Comparison of ENCODE assay signal across 8 cellular contexts in genomic region chr1:44674113-44675000, GRCh38. TPM values are rescaled to one million over a fixed set of nuclear protein-coding genes. Genes with fewer than 3 reads are reported as not detected.
DNase-seq lines count a peak whose midpoint lies in the region; ATAC-seq, FAIRE-seq and TF ChIP-seq lines count a peak whose summit lies in the region.

ARMH1 (plus strand) TSS chr1:44674714; CDS start chr1:44689698, 14,984 bp downstream.
TMEM53 (minus strand) TSS chr1:44674481; CDS start chr1:44674391, 90 bp downstream.

- 0 out of 5 replicates have a peak, but pooled peaks cover 0 to under 1% of the 10 kb centered on the region in 2 experiments for H3K36me3 ChIP-seq in HepG2 (replicated peaks in 1 of 2; ENCODE audit: control insufficient read depth in 1 of 2, insufficient read depth in 2 of 2, low read length in 2 of 2)

- peak within 1 kb of the TSS; percentile 64 to 76 (median 67) for H3K4me3 ChIP-seq in HepG2 (replicated peaks in 1 of 3; ENCODE audit: insufficient read depth in 1 of 3, low read depth in 2 of 3, low read length in 3 of 3)

- H3K27ac ChIP-seq in HepG2 (ENCODE audit: extremely low read length, insufficient read depth, low read length): peak within 1 kb of the TSS; percentile 93

- no peak within 1 kb of the TSS for H2AFZ ChIP-seq in HepG2 (ENCODE audit: low read length)

- peak within 1 kb of the TSS in 4 of 7 donors; percentile 91 to 96 (median 94) for H3K27ac Mint-ChIP-seq in CD14-positive monocyte

- intact Hi-C loops in CD14-positive monocyte (cut with micrococcal nuclease): loop anchor here in 1 of 2 donors (5.0 to 10.0 kb wide), 2 partner anchors 42 to 50 kb away; no protein-coding TSS in a partner anchor
- intact Hi-C loops in HepG2 (cut with micrococcal nuclease; ENCODE audit: unreplicated experiment): loop anchor here (1.0 kb wide), 1 partner anchor 19 kb away; no protein-coding TSS in a partner anchor

- TF ChIP-seq RAD21 in HepG2 (CRISPR knock-in tag; IDR thresholded peaks at IDR 0.05): peak; percentile 47; the same call in 1 of the 2 replicates

- H3K36me3 Mint-ChIP-seq in CD14-positive monocyte: peaks cover 8 to 16% of the 10 kb centered on the region in 2 donors

- no peaks in the 10 kb centered on the region for H3K9me3 ChIP-seq in HepG2 (ENCODE audit: low read length)

- H3K9ac ChIP-seq in HepG2 (ENCODE audit: insufficient read depth, low read depth, low read length): peak within 1 kb of the TSS; percentile 87

- TF ChIP-seq EP300 in HepG2 (IDR thresholded peaks at IDR 0.05; ENCODE audit: low read depth in 2 of 2, low read length in 2 of 2) (peak in 1 of 2 experiments; percentile 18; a peak in 2 of 4 replicates), HepG2 (CRISPR knock-in tag; IDR thresholded peaks at IDR 0.05; ENCODE audit: borderline replicate concordance) (no peak)

- 2% methylated on average over 24 of the region's 56 CpGs for WGBS in HepG2 (ENCODE audit: low lambda C conversion rate)

- FAIRE-seq in HepG2 (lab: Jason Lieb, UNC): peak; percentile 95

- peak; percentile 70 to 91 for TF ChIP-seq POLR2A in HepG2 (IDR thresholded peaks at IDR 0.05; ENCODE audit: insufficient read depth in 1 of 2, low read depth in 2 of 2, low read length in 2 of 2)

- peaks cover 3% of the 10 kb centered on the region for H3K79me2 ChIP-seq in HepG2 (ENCODE audit: insufficient read depth, low read length)

- no peaks in the 10 kb centered on the region for H3K9me3 Mint-ChIP-seq in CD14-positive monocyte

- H3K4me3 Mint-ChIP-seq in CD14-positive monocyte: peak within 1 kb of the TSS; percentile 84 to 91

- ATAC-seq in GM19372 (IDR thresholded peaks at IDR 0.05; ENCODE audit: low read depth, unreplicated experiment): peak; percentile 89
- ATAC-seq in HG03521 (IDR thresholded peaks at IDR 0.05; ENCODE audit: unreplicated experiment): peak; percentile 84
- peak; percentile 93 for ATAC-seq in HepG2

- peaks cover 43% of the 10 kb centered on the region for H3K4me1 Mint-ChIP-seq in CD14-positive monocyte

- H3K4me2 ChIP-seq in HepG2 (ENCODE audit: low read depth, low read length): peak within 1 kb of the TSS; percentile 95

- TF ChIP-seq CTCF in CD14-positive monocyte (IDR thresholded peaks at IDR 0.05) (no peak), HepG2 (CRISPR knock-in tag; IDR thresholded peaks at IDR 0.05) (peak; percentile 32; the same call in 1 of the 2 replicates)

- H3K4me1 ChIP-seq in HepG2 (ENCODE audit: insufficient read depth, low read length): peaks cover 65% of the 10 kb centered on the region

- H4K20me1 ChIP-seq in HepG2 (ENCODE audit: insufficient read depth, low read length): no peaks in the 10 kb centered on the region

- POLR2A ChIA-PET in HepG2 (lab: Yijun Ruan, JAX): interaction anchor here (0.6 to 3.5 kb wide), 24 partner anchors 9 to 473 kb away, joined by 3 to 34 read pairs (median 5); partner anchors contain the start of genes RNU5D-1 and RPS8

- DNase-seq in CD14-positive monocyte (ENCODE audit: low spot score): peak; percentile 99
- peak; percentile 98 for DNase-seq in NCI-H69 (lab: John Stamatoyannopoulos, UW)
- peak; percentile 94 to 95 for DNase-seq in activated CD4-positive, alpha-beta T cell treated with anti-CD3 and anti-CD28 coated beads, Interleukin-2, amount 50 U/mL, for 4 hours
- peak; percentile 99 for DNase-seq in dermis blood vessel endothelial cell
- DNase-seq in HepG2 (ENCODE audit: low spot score): peak; percentile 98
- DNase-seq in stimulated activated CD4-positive, alpha-beta T cell treated with anti-CD3 and anti-CD28 coated beads, Interleukin-2, amount 100 ng/mL, for 48 hours: peak; percentile 93 to 95

- H3K27me3 ChIP-seq in HepG2 (ENCODE audit: control insufficient read depth in 1 of 2, insufficient read depth in 2 of 2, low read length in 2 of 2): no peaks in the 10 kb centered on the region

- in situ Hi-C loops in HepG2 (cut with HindIII; ENCODE audit: extremely low pct_ligation_motif_present, low pct_unique_long_range_greater_than_20kb): no loop called here

- peaks cover 0 to 5% (median 2%) of the 10 kb centered on the region in 3 donors for H3K27me3 Mint-ChIP-seq in CD14-positive monocyte (ENCODE audit: low read depth in 3 of 3)

- BruUV-seq in HepG2 (replicated peaks; lab: Mats Ljungman, UMichigan): no TSS peak

- CTCF ChIA-PET in HepG2 (lab: Yijun Ruan, JAX; ENCODE audit: low intra/inter-chr PET ratio, low total read pairs): no interaction called here

TF ChIP-seq in HepG2, 621 proteins besides CTCF, POLR2A, EP300 and RAD21 (continues in another document):
- peak; percentile 99 for TF ChIP-seq PPARG (CRISPR knock-in tag; conservative IDR thresholded peaks at IDR 0.05)
- TF ChIP-seq, protein P1, sequence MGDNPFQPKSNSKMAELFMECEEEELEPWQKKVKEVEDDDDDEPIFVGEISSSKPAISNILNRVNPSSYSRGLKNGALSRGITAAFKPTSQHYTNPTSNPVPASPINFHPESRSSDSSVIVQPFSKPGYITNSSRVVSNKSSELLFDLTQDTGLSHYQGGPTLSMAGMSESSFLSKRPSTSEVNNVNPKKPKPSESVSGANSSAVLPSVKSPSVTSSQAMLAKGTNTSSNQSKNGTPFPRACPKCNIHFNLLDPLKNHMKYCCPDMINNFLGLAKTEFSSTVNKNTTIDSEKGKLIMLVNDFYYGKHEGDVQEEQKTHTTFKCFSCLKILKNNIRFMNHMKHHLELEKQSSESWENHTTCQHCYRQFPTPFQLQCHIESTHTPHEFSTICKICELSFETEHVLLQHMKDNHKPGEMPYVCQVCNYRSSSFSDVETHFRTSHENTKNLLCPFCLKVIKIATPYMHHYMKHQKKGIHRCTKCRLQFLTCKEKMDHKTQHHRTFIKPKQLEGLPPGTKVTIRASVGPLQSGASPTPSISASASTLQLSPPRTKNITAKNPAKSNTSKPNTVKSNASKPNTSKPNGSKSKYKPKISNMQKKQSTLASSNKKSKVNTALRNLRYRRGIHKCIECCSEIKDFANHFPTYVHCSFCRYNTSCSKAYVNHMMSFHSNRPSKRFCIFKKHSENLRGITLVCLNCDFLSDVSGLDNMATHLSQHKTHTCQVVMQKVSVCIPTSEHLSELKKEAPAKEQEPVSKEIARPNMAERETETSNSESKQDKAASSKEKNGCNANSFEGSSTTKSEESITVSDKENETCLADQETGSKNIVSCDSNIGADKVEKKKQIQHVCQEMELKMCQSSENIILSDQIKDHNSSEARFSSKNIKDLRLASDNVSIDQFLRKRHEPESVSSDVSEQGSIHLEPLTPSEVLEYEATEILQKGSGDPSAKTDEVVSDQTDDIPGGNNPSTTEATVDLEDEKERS (CRISPR knock-in tag; IDR thresholded peaks at IDR 0.05): peak; percentile 48; the same call in 1 of the 2 replicates
- no peak for TF ChIP-seq GATAD2A (CRISPR knock-in tag; IDR thresholded peaks at IDR 0.05)

RNA-seq across cellular contexts. Expression of gene ARMH1, which starts in this region (rescaled TPM):
- 10 to 100 TPM; 14.7 to 15.8 TPM for polyA plus RNA-seq in CD14-positive monocyte
- not detected in 2 replicates for total RNA-seq in dermis blood vessel endothelial cell
- not detected in 2 replicates for total RNA-seq in HepG2 (2016; rRNA removed; fragmentation: Illumina TruSeq; extraction: Trizol)
- total RNA-seq in HepG2 (2016; cell fraction: cytosol; rRNA removed; fragmentation: Illumina TruSeq; extraction: Trizol; ENCODE audit: low read depth): not detected in 2 replicates
- 0.35 TPM in 1 of 2 replicates, not detected in the other for total RNA-seq in HepG2 (2016; cell fraction: insoluble cytoplasmic fraction; rRNA removed; fragmentation: Illumina TruSeq; extraction: Trizol)
- total RNA-seq in HepG2 (2016; cell fraction: membrane; rRNA removed; fragmentation: Illumina TruSeq; extraction: Trizol): not detected in 2 replicates
- not detected in 2 replicates for total RNA-seq in HepG2 (2016; cell fraction: nucleus; rRNA removed; fragmentation: Illumina TruSeq; extraction: Trizol)
- 0.69 and 1.1 TPM in 2 replicates for polyA plus RNA-seq in HepG2 (2011; rRNA removed)
- 0.37 and 0.52 TPM in 2 replicates for polyA plus RNA-seq in HepG2 (2011; cell fraction: cytosol; rRNA removed)
- 5.8 and 7.5 TPM in 2 replicates for polyA plus RNA-seq in HepG2 (2011; cell fraction: nucleus; rRNA removed)
- 0.35 and 1.7 TPM in 2 replicates for polyA plus RNA-seq in HepG2 (2012)
- not detected in 2 replicates for polyA plus RNA-seq in HepG2 (2016; cell fraction: cytosol; fragmentation: Illumina TruSeq; extraction: Trizol; ENCODE audit: low read depth)
- not detected in 2 replicates for polyA plus RNA-seq in HepG2 (2016; cell fraction: insoluble cytoplasmic fraction; fragmentation: Illumina TruSeq; extraction: Trizol; ENCODE audit: low read depth)
- polyA plus RNA-seq in HepG2 (2016; cell fraction: membrane; fragmentation: Illumina TruSeq; extraction: Trizol; ENCODE audit: low read depth): not detected in 2 replicates
- not detected in 2 replicates for polyA plus RNA-seq in HepG2 (2016; cell fraction: nucleus; fragmentation: Illumina TruSeq; extraction: Trizol; ENCODE audit: insufficient read depth, low read depth)
- 2.2 TPM in 1 of 2 replicates, not detected in the other for polyA minus RNA-seq in HepG2 (2011; rRNA and poly(A)+ RNA removed; ENCODE audit: low replicate concordance)
- polyA minus RNA-seq in HepG2 (2011; cell fraction: cytosol; rRNA and poly(A)+ RNA removed): not detected in 2 replicates
- polyA minus RNA-seq in HepG2 (2011; cell fraction: nucleus; rRNA and poly(A)+ RNA removed): 1.7 TPM in 1 of 2 replicates, not detected in the other

RNA-seq across cellular contexts. Expression of gene TMEM53, which starts in this region (rescaled TPM):
- polyA plus RNA-seq in CD14-positive monocyte (1 to 10 TPM; 8.6 to 8.8 TPM), HepG2 (2011; rRNA removed) (20.2 and 22.3 TPM in 2 replicates)
- total RNA-seq in dermis blood vessel endothelial cell (4.4 and 5.9 TPM in 2 replicates), HepG2 (2016; rRNA removed; fragmentation: Illumina TruSeq; extraction: Trizol) (12.6 and 13.8 TPM in 2 replicates)
- 9.7 and 10.8 TPM in 2 replicates for total RNA-seq in HepG2 (2016; cell fraction: cytosol; rRNA removed; fragmentation: Illumina TruSeq; extraction: Trizol; ENCODE audit: low read depth)
- total RNA-seq in HepG2 (2016; cell fraction: insoluble cytoplasmic fraction; rRNA removed; fragmentation: Illumina TruSeq; extraction: Trizol): 11.0 and 12.5 TPM in 2 replicates
- 11.8 and 17.4 TPM in 2 replicates for total RNA-seq in HepG2 (2016; cell fraction: membrane; rRNA removed; fragmentation: Illumina TruSeq; extraction: Trizol)
- total RNA-seq in HepG2 (2016; cell fraction: nucleus; rRNA removed; fragmentation: Illumina TruSeq; extraction: Trizol): 5.8 and 7.3 TPM in 2 replicates
- 23.3 and 31.3 TPM in 2 replicates for polyA plus RNA-seq in HepG2 (2011; cell fraction: cytosol; rRNA removed)
- 16.1 and 17.2 TPM in 2 replicates for polyA plus RNA-seq in HepG2 (2011; cell fraction: nucleus; rRNA removed)
- 14.0 and 14.1 TPM in 2 replicates for polyA plus RNA-seq in HepG2 (2012)
- 17.0 and 20.1 TPM in 2 replicates for polyA plus RNA-seq in HepG2 (2016; cell fraction: cytosol; fragmentation: Illumina TruSeq; extraction: Trizol; ENCODE audit: low read depth)
- polyA plus RNA-seq in HepG2 (2016; cell fraction: insoluble cytoplasmic fraction; fragmentation: Illumina TruSeq; extraction: Trizol; ENCODE audit: low read depth): 14.9 and 21.4 TPM in 2 replicates
- 17.6 and 20.4 TPM in 2 replicates for polyA plus RNA-seq in HepG2 (2016; cell fraction: membrane; fragmentation: Illumina TruSeq; extraction: Trizol; ENCODE audit: low read depth)
- 14.6 and 19.8 TPM in 2 replicates for polyA plus RNA-seq in HepG2 (2016; cell fraction: nucleus; fragmentation: Illumina TruSeq; extraction: Trizol; ENCODE audit: insufficient read depth, low read depth)
- polyA minus RNA-seq in HepG2 (2011; rRNA and poly(A)+ RNA removed; ENCODE audit: low replicate concordance): 19.3 and 62.1 TPM in 2 replicates
- 18.5 and 20.3 TPM in 2 replicates for polyA minus RNA-seq in HepG2 (2011; cell fraction: cytosol; rRNA and poly(A)+ RNA removed)
- 5.9 and 6.3 TPM in 2 replicates for polyA minus RNA-seq in HepG2 (2011; cell fraction: nucleus; rRNA and poly(A)+ RNA removed)

Comparison
In these comparisons a context has a peak if more than half of its experiments do, and no peak if none do; other contexts are left out.
1. Peak in every context shown above with its lines: DNase-seq, ATAC-seq, H3K4me3 ChIP-seq and H3K27ac ChIP-seq.